Comparison of ENCODE assay signal across 9 cellular contexts in the genomic region with DNA sequence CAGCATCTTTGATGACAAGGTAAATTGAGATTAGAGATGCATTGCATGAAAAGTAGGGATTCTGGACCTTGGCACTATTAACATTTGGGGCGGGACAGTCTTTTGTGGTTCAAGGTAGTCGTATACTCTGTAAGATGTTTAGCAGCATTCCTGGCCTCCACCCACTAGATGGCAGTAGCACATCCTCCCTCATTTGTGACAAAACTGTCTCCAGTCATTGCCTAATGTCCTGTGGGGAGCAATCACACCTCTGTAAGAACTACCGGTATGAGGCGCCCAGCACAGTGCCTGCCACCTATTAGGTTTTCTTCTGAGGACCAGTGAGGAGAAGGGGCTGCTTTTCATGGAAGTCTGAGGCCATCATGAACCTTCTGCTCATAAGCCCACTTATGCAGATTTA.
DNase-seq lines count a peak whose midpoint lies in the region; ATAC-seq, FAIRE-seq and TF ChIP-seq lines count a peak whose summit lies in the region.
"Had no signal": no experiment of that assay in that cellular context is flagged by ENCODE, and none has a peak within 500 bp of the region (broad histone marks: within the 10 kb centered on the region; RNA-seq: fewer than 3 reads in every experiment).

No MANE protein-coding gene starts in this region.

- H3K36me3 ChIP-seq in NT2/D1 (ENCODE audit: insufficient read depth, insufficient read length, low read length): no peaks in the 10 kb centered on the region
- no peaks in the 10 kb centered on the region for H3K36me3 ChIP-seq in vagina

- no peak overlapping the region for H3K9ac ChIP-seq in NT2/D1 (ENCODE audit: insufficient read length, low read depth)

- no peak for TF ChIP-seq POLR2A in vagina (IDR thresholded peaks at IDR 0.05)

- H3K9me3 ChIP-seq in NT2/D1 (ENCODE audit: insufficient read depth, low read length) (peaks cover 14% of the 10 kb centered on the region; the same call in 1 of the 2 replicates), vagina (no peaks in the 10 kb centered on the region)

- H3K27ac ChIP-seq in caudate nucleus (ENCODE audit: low read depth, low read length): no peak overlapping the region
- no peak overlapping the region for H3K27ac ChIP-seq in vagina

- DNase-seq in COR-L47 (lab: John Stamatoyannopoulos, UW) (peak; percentile 15), GM12865 (ENCODE audit: low read depth) (peak; percentile 5), NT2/D1 (ENCODE audit: low read depth, low spot score) (peak; percentile 22), iPS-NIHi11 (ENCODE audit: low spot score) (peak; percentile 32), caudate nucleus (lab: John Stamatoyannopoulos, UW) (no peak), vagina (ENCODE audit: extremely low spot score in 2 of 2) (no peak), GM19239 (ENCODE audit: insufficient read length, low spot score) (no peak)
- DNase-seq: occipital lobe had no signal

- H3K4me3 ChIP-seq in GM12865 (ENCODE audit: low read depth, low read length) (no peak overlapping the region), NT2/D1 (ENCODE audit: insufficient read length, low read depth) (no peak overlapping the region), vagina (no peak overlapping the region)

- H3K27me3 ChIP-seq in NT2/D1 (ENCODE audit: insufficient read depth, insufficient read length) (no peaks in the 10 kb centered on the region), vagina (no peaks in the 10 kb centered on the region)

- intact Hi-C loops in vagina (cut with DNase I): no loop called here

- H3K4me1 ChIP-seq in NT2/D1 (ENCODE audit: insufficient read depth, insufficient read length) (peaks cover 2% of the 10 kb centered on the region), vagina (no peaks in the 10 kb centered on the region)

- no peak for TF ChIP-seq CTCF in GM12865 (IDR thresholded peaks at IDR 0.05; ENCODE audit: insufficient read depth, low read depth, low read length, missing control alignments)
- TF ChIP-seq CTCF in vagina (IDR thresholded peaks at IDR 0.05): no peak

- no peak for FAIRE-seq in GM19239 (lab: Jason Lieb, UNC)

- ATAC-seq in HG03135 (IDR thresholded peaks at IDR 0.05; ENCODE audit: unreplicated experiment): no peak

Comparison
In these comparisons a context has a peak if more than half of its experiments do, and no peak if none do; other contexts are left out.
1. DNase-seq: peak in COR-L47 (single experiment), GM12865 (single experiment), NT2/D1 (single experiment) and iPS-NIHi11 (single experiment); none in caudate nucleus (0 of 61), vagina (0 of 2) and GM19239 (single experiment).